ENCODE assay signal across 9 cellular contexts in genomic region chr18:48994044-48994651, GRCh38. TPM values are rescaled to one million over a fixed set of nuclear protein-coding genes. Genes with fewer than 3 reads are reported as not detected.
DNase-seq lines count a peak whose midpoint lies in the region; ATAC-seq and TF ChIP-seq lines count a peak whose summit lies in the region.
"Had no signal": no experiment of that assay in that cellular context is flagged by ENCODE, and none has a peak within 500 bp of the region (broad histone marks: within the 10 kb centered on the region; RNA-seq: fewer than 3 reads in every experiment).

No MANE protein-coding gene starts in this region.

- CTCF ChIA-PET in BJ (lab: Yijun Ruan, JAX) = interaction anchor here (0.8 to 1.3 kb wide), 2 partner anchors 47 kb away, joined by 3 read pairs; no protein-coding TSS in a partner anchor

- no peak overlapping the region for H3K4me3 ChIP-seq in BJ (ENCODE audit: low read depth, low read length)

- no peak for ATAC-seq in GM21390 (IDR thresholded peaks at IDR 0.05; ENCODE audit: unreplicated experiment)

- TF ChIP-seq CTCF in BJ (IDR thresholded peaks at IDR 0.05; ENCODE audit: insufficient read depth, low read depth, low read length) (no peak), osteocyte (IDR thresholded peaks at IDR 0.05) (no peak)

- H3K36me3 Mint-ChIP-seq in osteocyte (ENCODE audit: unreplicated experiment) = no peaks in the 10 kb centered on the region

- H3K36me3 ChIP-seq in BJ (ENCODE audit: control insufficient read depth, insufficient read depth, low read length) = no peaks in the 10 kb centered on the region

- H3K4me1 Mint-ChIP-seq in osteocyte (ENCODE audit: unreplicated experiment) = peaks cover 85% of the 10 kb centered on the region

- peak overlapping the region; percentile 95 for H3K27ac Mint-ChIP-seq in osteocyte (ENCODE audit: unreplicated experiment)
- H3K27ac Mint-ChIP-seq: T-helper 1 cell treated with Interleukin-12 subunit alpha and Interleukin-12 subunit beta and Interleukin-4 antibody, amounts not matched to agents 30 μg/mL and 1 μg/mL, for 36 hours had no signal

- H3K4me3 Mint-ChIP-seq in osteocyte (ENCODE audit: unreplicated experiment) = no peak overlapping the region
- H3K4me3 Mint-ChIP-seq: T-helper 1 cell treated with Interleukin-12 subunit alpha and Interleukin-12 subunit beta and Interleukin-4 antibody, amounts not matched to agents 30 μg/mL and 1 μg/mL, for 36 hours had no signal

- H3K27me3 ChIP-seq in BJ (ENCODE audit: control insufficient read depth, insufficient read depth, low read length) = no peaks in the 10 kb centered on the region

- H3K9me3 Mint-ChIP-seq in osteocyte (ENCODE audit: unreplicated experiment) = no peaks in the 10 kb centered on the region
- H3K9me3 Mint-ChIP-seq: T-helper 1 cell treated with Interleukin-12 subunit alpha and Interleukin-12 subunit beta and Interleukin-4 antibody, amounts not matched to agents 30 μg/mL and 1 μg/mL, for 36 hours had no signal

- POLR2A ChIA-PET in BJ (lab: Charles Lee) = interaction anchor here (0.5 kb wide), 1 partner anchor 42 kb away, joined by 3 read pairs; no protein-coding TSS in a partner anchor

- H3K27me3 Mint-ChIP-seq in osteocyte (ENCODE audit: unreplicated experiment) = no peaks in the 10 kb centered on the region

- DNase-seq in BJ (ENCODE audit: low read depth) (peak; percentile 97), NCI-H446 (lab: John Stamatoyannopoulos, UW) (peak; percentile 33 to 37), fibroblast of gingiva (ENCODE audit: low read depth) (peak; percentile 89), osteocyte (ENCODE audit: extremely low spot score, unreplicated experiment) (no peak), NCI-H1930 (lab: John Stamatoyannopoulos, UW) (no peak), DMS79 (lab: John Stamatoyannopoulos, UW) (no peak), germinal center (ENCODE audit: low spot score) (no peak)

RNA-seq across cellular contexts. Expression of gene SMAD7, which starts 43.4 kb away (rescaled TPM):
- polyA plus RNA-seq in BJ (2011; rRNA removed) = 21.0 and 24.2 TPM in 2 replicates
- polyA minus RNA-seq in BJ (2011; rRNA and poly(A)+ RNA removed) = 38.7 and 56.0 TPM in 2 replicates
- 53.6 and 55.8 TPM in 2 replicates for total RNA-seq in osteocyte

Comparison
In these comparisons a context has a peak if more than half of its experiments do, and no peak if none do; other contexts are left out.
1. DNase-seq: peak in BJ (single experiment), NCI-H446 (2 of 2) and fibroblast of gingiva (single experiment); none in osteocyte (single experiment), NCI-H1930 (0 of 2), DMS79 (single experiment) and germinal center (single experiment).